Comparison of ENCODE assay signal across 8 cellular contexts in genomic region chr15:99343836-99344551, GRCh38.
DNase-seq lines count a peak whose midpoint lies in the region; ATAC-seq, FAIRE-seq and TF ChIP-seq lines count a peak whose summit lies in the region.

No MANE protein-coding gene starts in this region.

- WGBS in small intestine, 3 donors = 87 to 95% (median 89%) methylated on average over 11 of the region's 11 CpGs

- no peaks in the 10 kb centered on the region for H3K27me3 ChIP-seq in RWPE2 (ENCODE audit: insufficient read depth, poor library complexity, severe bottlenecking)
- H3K27me3 ChIP-seq in ascending aorta = no peaks in the 10 kb centered on the region
- no peaks in the 10 kb centered on the region for H3K27me3 ChIP-seq in left lung
- H3K27me3 ChIP-seq in small intestine (ENCODE audit: control insufficient read depth in 2 of 2, insufficient read depth in 2 of 2, low read length in 2 of 2) = no peaks in the 10 kb centered on the region

- intact Hi-C loops in ascending aorta (cut with DNase I) = loop anchor here (5.0 kb wide), 1 partner anchor 363 kb away; no protein-coding TSS in a partner anchor
- intact Hi-C loops in left lung (cut with DNase I) = no loop called here

- DNase-seq in D341Med (ENCODE audit: low spot score) (peak; percentile 67), RWPE2 (ENCODE audit: low spot score) (no peak), ascending aorta (ENCODE audit: low spot score in 2 of 2) (no peak), left lung (no peak), left lobe of liver (ENCODE audit: low spot score) (no peak), NCI-H345 (lab: John Stamatoyannopoulos, UW) (no peak), small intestine (no peak)
- DNase-seq in stimulated activated naive CD4-positive, alpha-beta T cell (lab: John Stamatoyannopoulos, UW) = peak; percentile 33 to 63 (median 48)

- TF ChIP-seq CTCF in RWPE2 (IDR thresholded peaks at IDR 0.05; ENCODE audit: poor library complexity, severe bottlenecking) = peak; percentile 14
- TF ChIP-seq CTCF in ascending aorta (IDR thresholded peaks at IDR 0.05) = peak; percentile 15 to 53 (median 39)
- peak in 1 of 2 donors; percentile 30 for TF ChIP-seq CTCF in left lung (IDR thresholded peaks at IDR 0.05)

- peaks cover 12% of the 10 kb centered on the region for H3K4me1 ChIP-seq in RWPE2 (ENCODE audit: insufficient read depth, poor library complexity, severe bottlenecking)
- H3K4me1 ChIP-seq in ascending aorta = peaks cover 0 to 5% of the 10 kb centered on the region in 2 donors
- H3K4me1 ChIP-seq in left lung = no peaks in the 10 kb centered on the region
- H3K4me1 ChIP-seq in small intestine (ENCODE audit: control insufficient read depth in 2 of 2, insufficient read depth in 1 of 2, low read depth in 1 of 2, low read length in 1 of 2) = no peaks in the 10 kb centered on the region

- ATAC-seq in RWPE2 (ENCODE audit: low read depth) = peak; percentile 43; the same call in 1 of the 3 replicates
- ATAC-seq in left lung = peak; percentile 29
- no peak for ATAC-seq in left lobe of liver

- no peak overlapping the region for H3K4me3 ChIP-seq in RWPE2 (ENCODE audit: severe bottlenecking)
- H3K4me3 ChIP-seq in ascending aorta = no peak overlapping the region
- no peak overlapping the region for H3K4me3 ChIP-seq in left lung
- no peak overlapping the region for H3K4me3 ChIP-seq in small intestine (ENCODE audit: low read depth in 1 of 2, low read length in 2 of 2)

- no peak for FAIRE-seq in small intestine (lab: Jason Lieb, UNC)

- H3K36me3 ChIP-seq in RWPE2 (ENCODE audit: low read depth) = no peaks in the 10 kb centered on the region
- H3K36me3 ChIP-seq in ascending aorta = no peaks in the 10 kb centered on the region
- no peaks in the 10 kb centered on the region for H3K36me3 ChIP-seq in left lung
- peaks cover 2 to 4% of the 10 kb centered on the region in 2 donors for H3K36me3 ChIP-seq in small intestine (ENCODE audit: control insufficient read depth in 2 of 2, insufficient read depth in 2 of 2, low read length in 2 of 2)

- no peak overlapping the region for H3K27ac ChIP-seq in RWPE2 (ENCODE audit: poor library complexity, severe bottlenecking)
- H3K27ac ChIP-seq in ascending aorta = no peak overlapping the region
- no peak overlapping the region for H3K27ac ChIP-seq in left lung
- no peak overlapping the region for H3K27ac ChIP-seq in small intestine (ENCODE audit: low read depth in 1 of 2, low read length in 1 of 2)

- no peaks in the 10 kb centered on the region for H3K9me3 ChIP-seq in RWPE2 (ENCODE audit: severe bottlenecking)
- peaks cover 0 to 3% of the 10 kb centered on the region in 2 donors for H3K9me3 ChIP-seq in ascending aorta
- no peaks in the 10 kb centered on the region for H3K9me3 ChIP-seq in left lung
- no peaks in the 10 kb centered on the region for H3K9me3 ChIP-seq in small intestine (ENCODE audit: control insufficient read depth, low read depth)

Comparison
In these comparisons a context has a peak if more than half of its experiments do, and no peak if none do; other contexts are left out.
1. DNase-seq: peak in D341Med (single experiment) and stimulated activated naive CD4-positive, alpha-beta T cell (6 of 6); none in RWPE2 (single experiment), ascending aorta (0 of 2), left lung (0 of 2), left lobe of liver (single experiment), NCI-H345 (single experiment) and small intestine (single experiment).